9 cellular contexts compared by ENCODE assay signal in the genomic region with DNA sequence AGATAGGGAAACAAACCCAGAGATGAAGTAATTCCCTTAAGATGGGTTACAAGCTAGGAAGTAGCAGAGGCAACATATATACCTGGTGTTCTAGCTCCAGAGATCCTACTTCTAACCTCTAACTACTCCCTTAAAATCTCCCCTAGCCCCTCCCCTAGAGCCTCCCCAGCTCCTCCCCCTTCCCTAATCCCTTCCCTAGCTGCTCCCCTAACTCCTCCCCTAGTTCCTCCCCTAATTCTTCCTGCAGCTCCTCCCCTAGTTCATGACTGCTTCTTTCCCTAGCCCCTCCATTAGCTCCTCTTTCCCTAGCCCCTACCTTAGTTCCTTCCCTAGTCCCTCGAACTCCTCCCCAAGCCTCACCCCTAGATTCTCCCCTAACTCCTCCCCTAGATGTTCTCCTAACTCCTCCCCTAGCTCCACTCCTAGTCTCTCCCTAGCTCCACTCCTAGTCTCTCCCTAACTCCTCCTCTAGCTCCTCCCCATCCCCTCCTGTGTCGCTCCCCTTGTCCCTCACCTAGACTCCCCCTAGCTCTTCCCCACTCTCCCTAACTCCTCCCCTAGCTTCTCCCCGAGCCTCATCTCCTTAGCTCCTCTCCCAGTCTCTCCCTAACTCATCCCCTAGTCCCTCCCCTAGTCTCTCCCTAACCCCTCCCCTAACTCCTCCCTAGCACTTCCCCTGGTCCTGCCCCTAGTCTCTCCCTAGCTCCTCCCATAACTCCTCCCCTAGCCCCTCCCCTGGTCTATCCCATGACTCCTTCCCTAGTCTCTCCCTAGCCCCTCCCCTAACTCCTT.
DNase-seq lines count a peak whose midpoint lies in the region; ATAC-seq, FAIRE-seq and TF ChIP-seq lines count a peak whose summit lies in the region.
"Had no signal": no experiment of that assay in that cellular context is flagged by ENCODE, and none has a peak within 500 bp of the region (broad histone marks: within the 10 kb centered on the region; RNA-seq: fewer than 3 reads in every experiment).

No MANE protein-coding gene starts in this region.

- H3K36me3 ChIP-seq in HEK293 (ENCODE audit: control insufficient read depth in 2 of 2, insufficient read depth in 1 of 2, low read length in 2 of 2), result no peaks in the 10 kb centered on the region

- POLR2A ChIA-PET in HEK293 (lab: Yijun Ruan, JAX), result interaction anchor here (0.8 kb wide), 2 partner anchors 10 to 430 kb away, joined by 3 to 10 read pairs; no protein-coding TSS in a partner anchor

- no peak overlapping the region for H3K4me3 ChIP-seq in GM12865 (ENCODE audit: low read depth, low read length)
- no peak overlapping the region for H3K4me3 ChIP-seq in HEK293 (ENCODE audit: low read depth, low read length)

- H3K9me3 ChIP-seq in HEK293 (ENCODE audit: control insufficient read depth, insufficient read depth, low read depth, low read length), result no peaks in the 10 kb centered on the region

- no peak for ATAC-seq in HG03571 (IDR thresholded peaks at IDR 0.05; ENCODE audit: unreplicated experiment)

- TF ChIP-seq CTCF in GM12865 (IDR thresholded peaks at IDR 0.05; ENCODE audit: insufficient read depth, low read depth, low read length, missing control alignments) (no peak), HEK293 (tag by site-specific recombination; IDR thresholded peaks at IDR 0.05) (no peak)

- no peak overlapping the region for H3K27ac ChIP-seq in HEK293 (ENCODE audit: extremely low read depth, low read depth, low read length)
- H3K27ac ChIP-seq: epithelial cell of prostate had no signal

- no peak for FAIRE-seq in RCC 7860 (lab: Jason Lieb, UNC)

- CTCF ChIA-PET in HEK293 (lab: Yijun Ruan, JAX), result interaction anchor here (0.5 to 0.6 kb wide), 3 partner anchors 22 to 1920 kb away, joined by 3 to 6 read pairs (median 3); no protein-coding TSS in a partner anchor

- DNase-seq in GM12865 (ENCODE audit: low read depth) (peak; percentile 16), RCC 7860 (ENCODE audit: low spot score) (peak; percentile 8), iPS-NIHi7 (ENCODE audit: extremely low spot score) (peak; percentile 41), NCI-H2196 treated with DMSO at 0.1 percent for 48 hours (lab: John Stamatoyannopoulos, UW; ENCODE audit: unreplicated experiment) (no peak), occipital lobe (lab: John Stamatoyannopoulos, UW) (no peak)
- DNase-seq: activated effector memory CD4-positive, alpha-beta T cell treated with Interleukin-2 at 50 U/mL for 16 hours had no signal

- no peaks in the 10 kb centered on the region for H3K4me1 ChIP-seq in HEK293 (ENCODE audit: control insufficient read depth, insufficient read depth, low read length)

TF ChIP-seq in HEK293, 187 proteins besides CTCF, POLR2A, EP300 and RAD21:
- TF ChIP-seq, protein P1, sequence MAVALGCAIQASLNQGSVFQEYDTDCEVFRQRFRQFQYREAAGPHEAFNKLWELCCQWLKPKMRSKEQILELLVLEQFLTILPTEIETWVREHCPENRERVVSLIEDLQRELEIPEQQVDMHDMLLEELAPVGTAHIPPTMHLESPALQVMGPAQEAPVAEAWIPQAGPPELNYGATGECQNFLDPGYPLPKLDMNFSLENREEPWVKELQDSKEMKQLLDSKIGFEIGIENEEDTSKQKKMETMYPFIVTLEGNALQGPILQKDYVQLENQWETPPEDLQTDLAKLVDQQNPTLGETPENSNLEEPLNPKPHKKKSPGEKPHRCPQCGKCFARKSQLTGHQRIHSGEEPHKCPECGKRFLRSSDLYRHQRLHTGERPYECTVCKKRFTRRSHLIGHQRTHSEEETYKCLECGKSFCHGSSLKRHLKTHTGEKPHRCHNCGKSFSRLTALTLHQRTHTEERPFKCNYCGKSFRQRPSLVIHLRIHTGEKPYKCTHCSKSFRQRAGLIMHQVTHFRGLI (tag by site-specific recombination; IDR thresholded peaks at IDR 0.05), result no peak
- TF ChIP-seq, protein P2, sequence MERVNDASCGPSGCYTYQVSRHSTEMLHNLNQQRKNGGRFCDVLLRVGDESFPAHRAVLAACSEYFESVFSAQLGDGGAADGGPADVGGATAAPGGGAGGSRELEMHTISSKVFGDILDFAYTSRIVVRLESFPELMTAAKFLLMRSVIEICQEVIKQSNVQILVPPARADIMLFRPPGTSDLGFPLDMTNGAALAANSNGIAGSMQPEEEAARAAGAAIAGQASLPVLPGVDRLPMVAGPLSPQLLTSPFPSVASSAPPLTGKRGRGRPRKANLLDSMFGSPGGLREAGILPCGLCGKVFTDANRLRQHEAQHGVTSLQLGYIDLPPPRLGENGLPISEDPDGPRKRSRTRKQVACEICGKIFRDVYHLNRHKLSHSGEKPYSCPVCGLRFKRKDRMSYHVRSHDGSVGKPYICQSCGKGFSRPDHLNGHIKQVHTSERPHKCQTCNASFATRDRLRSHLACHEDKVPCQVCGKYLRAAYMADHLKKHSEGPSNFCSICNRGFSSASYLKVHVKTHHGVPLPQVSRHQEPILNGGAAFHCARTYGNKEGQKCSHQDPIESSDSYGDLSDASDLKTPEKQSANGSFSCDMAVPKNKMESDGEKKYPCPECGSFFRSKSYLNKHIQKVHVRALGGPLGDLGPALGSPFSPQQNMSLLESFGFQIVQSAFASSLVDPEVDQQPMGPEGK (tag by site-specific recombination; IDR thresholded peaks at IDR 0.05), result peak; percentile 64
- peak; percentile 85 for TF ChIP-seq SP3 (tag by site-specific recombination; IDR thresholded peaks at IDR 0.05)
- peak; percentile 89 for TF ChIP-seq WT1 (tag by site-specific recombination; IDR thresholded peaks at IDR 0.05)
- TF ChIP-seq, protein P3, sequence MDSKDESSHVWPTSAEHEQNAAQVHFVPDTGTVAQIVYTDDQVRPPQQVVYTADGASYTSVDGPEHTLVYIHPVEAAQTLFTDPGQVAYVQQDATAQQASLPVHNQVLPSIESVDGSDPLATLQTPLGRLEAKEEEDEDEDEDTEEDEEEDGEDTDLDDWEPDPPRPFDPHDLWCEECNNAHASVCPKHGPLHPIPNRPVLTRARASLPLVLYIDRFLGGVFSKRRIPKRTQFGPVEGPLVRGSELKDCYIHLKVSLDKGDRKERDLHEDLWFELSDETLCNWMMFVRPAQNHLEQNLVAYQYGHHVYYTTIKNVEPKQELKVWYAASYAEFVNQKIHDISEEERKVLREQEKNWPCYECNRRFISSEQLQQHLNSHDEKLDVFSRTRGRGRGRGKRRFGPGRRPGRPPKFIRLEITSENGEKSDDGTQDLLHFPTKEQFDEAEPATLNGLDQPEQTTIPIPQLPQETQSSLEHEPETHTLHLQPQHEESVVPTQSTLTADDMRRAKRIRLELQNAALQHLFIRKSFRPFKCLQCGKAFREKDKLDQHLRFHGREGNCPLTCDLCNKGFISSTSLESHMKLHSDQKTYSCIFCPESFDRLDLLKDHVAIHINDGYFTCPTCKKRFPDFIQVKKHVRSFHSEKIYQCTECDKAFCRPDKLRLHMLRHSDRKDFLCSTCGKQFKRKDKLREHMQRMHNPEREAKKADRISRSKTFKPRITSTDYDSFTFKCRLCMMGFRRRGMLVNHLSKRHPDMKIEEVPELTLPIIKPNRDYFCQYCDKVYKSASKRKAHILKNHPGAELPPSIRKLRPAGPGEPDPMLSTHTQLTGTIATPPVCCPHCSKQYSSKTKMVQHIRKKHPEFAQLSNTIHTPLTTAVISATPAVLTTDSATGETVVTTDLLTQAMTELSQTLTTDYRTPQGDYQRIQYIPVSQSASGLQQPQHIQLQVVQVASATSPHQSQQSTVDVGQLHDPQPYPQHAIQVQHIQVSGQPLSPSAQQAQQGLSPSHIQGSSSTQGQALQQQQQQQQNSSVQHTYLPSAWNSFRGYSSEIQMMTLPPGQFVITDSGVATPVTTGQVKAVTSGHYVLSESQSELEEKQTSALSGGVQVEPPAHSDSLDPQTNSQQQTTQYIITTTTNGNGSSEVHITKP (tag by site-specific recombination; IDR thresholded peaks at IDR 0.05), result peak; percentile 64
- peak; percentile 59 for TF ChIP-seq ZNF169 (tag by site-specific recombination; IDR thresholded peaks at IDR 0.05)
- peak; percentile 71 for TF ChIP-seq ZBTB17 (tag by site-specific recombination; IDR thresholded peaks at IDR 0.05)
- peak; percentile 34; the same call in 1 of the 2 replicates for TF ChIP-seq MZF1 (tag by site-specific recombination; IDR thresholded peaks at IDR 0.05; ENCODE audit: borderline replicate concordance)
- no peak for TF ChIP-seq RBAK (tag by site-specific recombination; IDR thresholded peaks at IDR 0.05)
- peak; percentile 78; the same call in 1 of the 2 replicates for TF ChIP-seq ZBTB48 (tag by site-specific recombination; IDR thresholded peaks at IDR 0.05)
- TF ChIP-seq ZNF768 (tag by site-specific recombination; IDR thresholded peaks at IDR 0.05), result no peak
- TF ChIP-seq SP2 (tag by site-specific recombination; IDR thresholded peaks at IDR 0.05), result peak; percentile 75
- peak; percentile 7; the same call in 1 of the 2 replicates for TF ChIP-seq GLIS1 (tag by site-specific recombination; IDR thresholded peaks at IDR 0.05)

Comparison
In these comparisons a context has a peak if more than half of its experiments do, and no peak if none do; other contexts are left out.
1. DNase-seq: peak in GM12865 (single experiment), RCC 7860 (single experiment) and iPS-NIHi7 (single experiment); none in NCI-H2196 treated with DMSO at 0.1 percent for 48 hours (single experiment) and occipital lobe (single experiment).